8 cellular contexts compared by ENCODE assay signal in genomic region chr10:119871881-119872609, GRCh38. TPM values are rescaled to one million over a fixed set of nuclear protein-coding genes. Genes with fewer than 3 reads are reported as not detected.
DNase-seq lines count a peak whose midpoint lies in the region; ATAC-seq, FAIRE-seq and TF ChIP-seq lines count a peak whose summit lies in the region.

No MANE protein-coding gene starts in this region.

- H3K9me3 ChIP-seq in Peyer's patch: no peaks in the 10 kb centered on the region

- H3K27ac ChIP-seq in C4-2B (peak overlapping the region; percentile 87), Peyer's patch (peak overlapping the region; percentile 79 to 95 (median 92))

- H3K27me3 ChIP-seq in Peyer's patch: no peaks in the 10 kb centered on the region

- H3K36me3 ChIP-seq in Peyer's patch: no peaks in the 10 kb centered on the region

- no peak for TF ChIP-seq CTCF in C4-2B (conservative IDR thresholded peaks at IDR 0.05)
- TF ChIP-seq CTCF in Peyer's patch (IDR thresholded peaks at IDR 0.05): no peak

- H3K4me3 ChIP-seq in Peyer's patch: peak overlapping the region; percentile 77 to 98 (median 86)

- ATAC-seq in GM19328 (IDR thresholded peaks at IDR 0.05; ENCODE audit: unreplicated experiment) (peak; percentile 28), HG03439 (IDR thresholded peaks at IDR 0.05; ENCODE audit: unreplicated experiment) (peak; percentile 43), Right ventricle myocardium superior (ENCODE audit: poor library complexity) (peak; percentile 7)

- peaks cover 0 to 25% (median 2%) of the 10 kb centered on the region in 4 donors for H3K4me1 ChIP-seq in Peyer's patch

- intact Hi-C loops in Right ventricle myocardium superior (cut with DNase I): loop anchor here (10.0 kb wide), 1 partner anchor 277 kb away; the partner anchor contains the start of gene TIAL1
- intact Hi-C loops in posterior vena cava (cut with DNase I): no loop called here

- peak; percentile 48 to 82 (median 76) for DNase-seq in Peyer's patch
- DNase-seq in activated effector memory CD4-positive, alpha-beta T cell treated with anti-CD3 and anti-CD28 coated beads, Interleukin-2, amount 50 U/mL, for 16 hours: peak; percentile 87
- peak; percentile 69 for DNase-seq in Right ventricle myocardium superior
- peak; percentile 84 for DNase-seq in posterior vena cava (ENCODE audit: low spot score)
- DNase-seq in urothelium cell line (ENCODE audit: low spot score): peak; percentile 41

- no peak for TF ChIP-seq POLR2A in Peyer's patch (IDR thresholded peaks at IDR 0.05)

- no peak for FAIRE-seq in urothelium cell line (lab: Jason Lieb, UNC)

RNA-seq across cellular contexts. Expression of gene MCMBP, which starts 0.6 kb away (rescaled TPM):
- total RNA-seq in Peyer's patch (10 to 100 TPM; 24.4 to 38.8 (median 29.8) TPM), Right ventricle myocardium superior (26.5 TPM), posterior vena cava (10 to 100 TPM; 42.7 to 50.5 TPM)

RNA-seq across cellular contexts. Expression of gene SEC23IP, which starts 20.5 kb away (rescaled TPM):
- total RNA-seq in Peyer's patch: 10 to 100 TPM; 28.7 to 87.4 (median 41.1) TPM
- 30.6 TPM for total RNA-seq in Right ventricle myocardium superior
- 10 to 100 TPM; 45.0 to 45.8 TPM for total RNA-seq in posterior vena cava

Comparison
In these comparisons a context has a peak if more than half of its experiments do, and no peak if none do; other contexts are left out.
1. Peak in every context shown above with its lines: DNase-seq, ATAC-seq, H3K4me3 ChIP-seq and H3K27ac ChIP-seq.